ENCODE assay signal across 4 cellular contexts in genomic region chr20:20941468-20941889, GRCh38.
"Had no signal": no experiment of that assay in that cellular context is flagged by ENCODE, and none has a peak within 500 bp of the region (broad histone marks: within the 10 kb centered on the region; RNA-seq: fewer than 3 reads in every experiment).

No MANE protein-coding gene starts in this region.

- H3K4me3 ChIP-seq: GM23338 had no signal

- H3K4me3 Mint-ChIP-seq: GM23338, H9, IgD-negative memory B cell had no signal

- ATAC-seq: GM23338 had no signal

- DNase-seq: H9, HCEC 1CT had no signal

- H3K27ac Mint-ChIP-seq: GM23338, H9, IgD-negative memory B cell had no signal

- H3K4me1 Mint-ChIP-seq: GM23338, H9, IgD-negative memory B cell had no signal
